ENCODE assay signal across 9 cellular contexts in the genomic region with DNA sequence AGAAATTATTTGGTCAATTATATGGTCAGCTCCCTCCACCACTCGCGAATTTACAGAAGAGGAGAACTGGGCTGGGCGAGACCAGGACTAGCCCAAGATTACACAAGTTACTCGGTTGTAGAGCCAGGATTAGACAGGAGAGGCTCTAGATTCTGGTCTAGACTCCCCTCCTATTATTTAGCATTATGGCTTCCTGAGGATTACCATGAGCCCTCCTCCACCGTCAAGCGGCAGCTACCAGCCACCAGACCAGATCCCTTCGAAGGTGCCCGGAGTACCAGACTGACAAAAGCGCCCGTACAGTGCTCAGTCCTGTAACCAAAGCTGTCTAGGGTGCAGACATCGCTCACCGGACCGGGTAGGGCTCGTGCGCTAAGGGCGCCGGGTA. TPM values are rescaled to one million over a fixed set of nuclear protein-coding genes. Genes with fewer than 3 reads are reported as not detected.
A peak's percentile ranks its signal among the peaks of the same experiment; 100 is the strongest.
DNase-seq lines count a peak whose midpoint lies in the region; ATAC-seq and TF ChIP-seq lines count a peak whose summit lies in the region.
"Had no signal": no experiment of that assay in that cellular context is flagged by ENCODE, and none has a peak within 500 bp of the region (broad histone marks: within the 10 kb centered on the region; RNA-seq: fewer than 3 reads in every experiment).

No MANE protein-coding gene starts in this region.

- H3K4me3 ChIP-seq in AG04449 (ENCODE audit: low read depth, low read length) (peak overlapping the region; percentile 36), GM23338 (peak overlapping the region; percentile 57), brain microvascular endothelial cell (ENCODE audit: low read depth, low read length) (peak overlapping the region; percentile 28)

- peaks cover 12% of the 10 kb centered on the region for H3K4me1 ChIP-seq in GM23338 (ENCODE audit: insufficient read depth)

- DNase-seq in AG04449 (ENCODE audit: low read depth, low spot score), result no peak
- DNase-seq in GM23338 (ENCODE audit: low spot score), result no peak
- no peak for DNase-seq in brain microvascular endothelial cell
- DNase-seq in naive B cell, result no peak
- DNase-seq in NCI-H69 (lab: John Stamatoyannopoulos, UW), result no peak
- DNase-seq in NCI-H2196 (lab: John Stamatoyannopoulos, UW; ENCODE audit: unreplicated experiment), result no peak

- POLR2A ChIA-PET in AG04449 (lab: Yijun Ruan, JAX), result no interaction called here

- H3K36me3 Mint-ChIP-seq in GM23338 (ENCODE audit: low read depth), result no peaks in the 10 kb centered on the region; the same call in 2 of the 3 replicates
- H3K36me3 Mint-ChIP-seq in naive B cell, result peaks cover 0 to 25% of the 10 kb centered on the region in 2 donors

- no peaks in the 10 kb centered on the region for H4K20me1 ChIP-seq in GM23338 (replicated peaks; ENCODE audit: insufficient read depth)

- H3K27ac Mint-ChIP-seq in GM23338, result no peak overlapping the region
- peak overlapping the region in 1 of 6 donors; percentile 15 for H3K27ac Mint-ChIP-seq in naive B cell

- TF ChIP-seq CTCF in AG04449 (IDR thresholded peaks at IDR 0.05; ENCODE audit: insufficient read depth, low read length, missing control alignments), result no peak
- TF ChIP-seq CTCF in GM23338 (conservative IDR thresholded peaks at IDR 0.05; ENCODE audit: low read depth in 2 of 2), result no peak
- TF ChIP-seq CTCF in brain microvascular endothelial cell (IDR thresholded peaks at IDR 0.05; ENCODE audit: low read depth, low read length, missing control alignments), result no peak

- H3K27ac ChIP-seq in GM23338 (ENCODE audit: low read depth) (no peak overlapping the region), brain microvascular endothelial cell (no peak overlapping the region)

- H3K4me2 ChIP-seq in GM23338, result peak overlapping the region; percentile 88

- H3K36me3 ChIP-seq in GM23338 (ENCODE audit: insufficient read depth) (no peaks in the 10 kb centered on the region), brain microvascular endothelial cell (replicated peaks) (no peaks in the 10 kb centered on the region)

- H3K27me3 ChIP-seq in GM23338 (ENCODE audit: insufficient read depth) (peaks cover 88% of the 10 kb centered on the region), brain microvascular endothelial cell (replicated peaks) (peaks cover 51% of the 10 kb centered on the region)

- H2AFZ ChIP-seq in GM23338, result peak overlapping the region; percentile 98

- H3K4me3 Mint-ChIP-seq in GM23338, result peak overlapping the region; percentile 75
- H3K4me3 Mint-ChIP-seq in naive B cell, result peak overlapping the region; percentile 58 to 84 (median 72)

- in situ Hi-C loops in brain microvascular endothelial cell (cut with HindIII; ENCODE audit: low pct_ligation_motif_present, low sequenced_read_pairs), result no loop called here

- ATAC-seq in GM23338 (no peak), naive B cell (ENCODE audit: low read depth in 2 of 2) (no peak), HG02798 (IDR thresholded peaks at IDR 0.05; ENCODE audit: poor library complexity, unreplicated experiment) (no peak), HG03469 (IDR thresholded peaks at IDR 0.05; ENCODE audit: unreplicated experiment) (no peak)

- H3K9me3 Mint-ChIP-seq in GM23338 (peaks cover 9% of the 10 kb centered on the region; the same call in 2 of the 3 replicates), naive B cell (peaks cover 0 to 26% (median 7%) of the 10 kb centered on the region in 7 donors)

- CTCF ChIA-PET in AG04449 (lab: Yijun Ruan, JAX), result interaction anchor here (0.5 to 1.7 kb wide), 6 partner anchors 11 to 61 kb away, joined by 3 to 6 read pairs (median 3); no protein-coding TSS in a partner anchor

- H3F3A ChIP-seq in GM23338 (replicated peaks; ENCODE audit: low read depth), result peaks cover 7% of the 10 kb centered on the region

- no peaks in the 10 kb centered on the region for H3K9me2 ChIP-seq in GM23338 (ENCODE audit: insufficient read depth)

- H3K27me3 Mint-ChIP-seq in GM23338 (ENCODE audit: insufficient read depth, low read depth, poor library complexity) (peaks cover 80% of the 10 kb centered on the region), naive B cell (peaks cover 52 to 60% (median 54%) of the 10 kb centered on the region in 3 donors)

- H3K4me1 Mint-ChIP-seq in GM23338, result peaks cover 34% of the 10 kb centered on the region
- H3K4me1 Mint-ChIP-seq in naive B cell, result peaks cover 12 to 25% (median 21%) of the 10 kb centered on the region in 3 donors

- no peaks in the 10 kb centered on the region for H3K79me2 ChIP-seq in GM23338 (replicated peaks; ENCODE audit: insufficient read depth)

TF ChIP-seq in GM23338, 12 proteins besides CTCF, POLR2A, EP300 and RAD21:
- TF ChIP-seq ZNF331 (CRISPR knock-in tag; IDR thresholded peaks at IDR 0.05; ENCODE audit: low read depth) (no peak), EZH2 (IDR thresholded peaks at IDR 0.05; ENCODE audit: low read depth, unreplicated experiment) (peak; percentile 67)
TF ChIP-seq in GM23338: peak in this region for 1.

RNA-seq across cellular contexts. Expression of gene MLNR, which starts 0.5 kb away (rescaled TPM):
- 0.17 and 0.54 TPM in 2 replicates for total RNA-seq in GM23338 (2014; rRNA removed; shearing (Covaris generic))
- 0.17 TPM in 1 of 2 replicates, not detected in the other for polyA plus RNA-seq in GM23338 (2016; fragmentation: Nextera tagmentation; extraction: Ambion mirVana)
- not detected for polyA plus RNA-seq in naive B cell (ENCODE audit: low read depth in 6 of 6)
- total RNA-seq: M059J had no signal

RNA-seq across cellular contexts. Expression of gene CDADC1, which starts 28.1 kb away (rescaled TPM):
- 1.3 and 3.1 TPM in 2 replicates for total RNA-seq in GM23338 (2014; rRNA removed; shearing (Covaris generic))
- polyA plus RNA-seq in GM23338 (2016; fragmentation: Nextera tagmentation; extraction: Ambion mirVana) (8.4 and 9.3 TPM in 2 replicates), naive B cell (ENCODE audit: low read depth in 6 of 6) (1 to 10 TPM; 1.8 to 8.0 (median 6.0) TPM)
